8 cellular contexts compared by ENCODE assay signal in the genomic region with DNA sequence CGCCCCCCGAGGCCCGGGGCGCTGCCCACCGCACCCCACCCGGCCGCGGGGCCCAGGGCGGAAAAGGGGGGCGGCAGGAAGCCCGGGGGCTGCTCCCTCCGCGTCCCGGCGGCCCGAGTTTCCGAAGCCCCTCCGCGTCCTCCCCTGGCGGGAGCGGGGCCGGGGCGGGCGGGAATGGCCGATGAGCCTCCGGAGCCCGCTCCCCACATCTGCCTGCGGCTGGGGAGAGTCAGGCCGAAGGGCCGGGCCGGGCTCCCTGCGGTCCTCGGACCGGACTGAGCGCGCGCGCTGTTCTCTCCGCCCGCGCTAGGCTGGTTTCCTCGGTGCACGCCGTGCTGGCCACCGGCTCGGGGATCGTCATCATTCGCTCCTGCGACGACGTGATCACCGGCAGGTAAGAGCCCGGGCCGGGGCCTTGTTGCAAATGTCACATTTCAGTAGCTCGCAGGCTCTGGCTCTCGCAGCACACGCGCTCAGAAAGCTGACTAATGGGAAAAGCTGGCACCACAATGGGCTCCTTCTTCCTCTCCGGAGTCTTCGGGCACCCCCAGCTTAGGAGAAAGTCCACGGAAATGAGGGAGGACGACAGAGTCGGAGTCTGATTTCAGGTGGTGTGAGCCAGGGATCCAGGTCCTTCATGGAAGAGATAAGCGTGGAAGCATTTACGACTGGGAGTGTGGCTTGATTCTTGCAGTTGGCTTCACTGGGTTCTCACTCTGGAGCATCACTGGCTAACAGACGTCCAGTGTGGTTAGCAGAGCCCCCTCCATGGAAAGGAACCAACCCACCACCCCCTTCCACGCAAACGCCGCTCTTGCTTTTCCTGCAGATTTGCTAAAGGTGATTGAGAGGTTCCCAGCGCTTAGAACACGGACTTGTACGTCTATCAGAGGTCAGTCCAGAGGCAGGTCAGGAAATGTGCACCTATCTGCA. TPM values are rescaled to one million over a fixed set of nuclear protein-coding genes. Genes with fewer than 3 reads are reported as not detected.
DNase-seq lines count a peak whose midpoint lies in the region; ATAC-seq and TF ChIP-seq lines count a peak whose summit lies in the region.

No MANE protein-coding gene starts in this region.

- no peaks in the 10 kb centered on the region for H3K4me1 ChIP-seq in OCI-LY7 (ENCODE audit: insufficient read depth, low read length, poor library complexity, severe bottlenecking)
- H3K4me1 ChIP-seq in adipocyte (ENCODE audit: control insufficient read depth, insufficient read depth, low read length), result peaks cover 7% of the 10 kb centered on the region
- H3K4me1 ChIP-seq in rectal smooth muscle tissue (ENCODE audit: control insufficient read depth, insufficient read depth, low read length), result no peaks in the 10 kb centered on the region

- POLR2A ChIA-PET in GM10248 (lab: Yijun Ruan, JAX), result no interaction called here
- POLR2A ChIA-PET in OCI-LY7 (lab: Charles Lee), result no interaction called here

- H3K4me3 ChIP-seq in OCI-LY7 (ENCODE audit: low read depth, low read length, poor library complexity, severe bottlenecking) (peak overlapping the region; percentile 69), adipocyte (ENCODE audit: low read length) (peak overlapping the region; percentile 77), rectal smooth muscle tissue (ENCODE audit: low read length) (peak overlapping the region; percentile 59)

- no peaks in the 10 kb centered on the region for H3K27me3 ChIP-seq in adipocyte (replicated peaks; ENCODE audit: control insufficient read depth, insufficient read depth, low read length)
- H3K27me3 ChIP-seq in rectal smooth muscle tissue (ENCODE audit: control insufficient read depth, insufficient read depth, low read length), result no peaks in the 10 kb centered on the region

- H4K20me1 ChIP-seq in OCI-LY7 (ENCODE audit: insufficient read depth, low read length), result peaks cover 5% of the 10 kb centered on the region; the same call in 1 of the 2 replicates

- H3K36me3 ChIP-seq in OCI-LY7 (ENCODE audit: insufficient read depth, low read length) (peaks cover 8% of the 10 kb centered on the region), adipocyte (ENCODE audit: control insufficient read depth, insufficient read depth, low read length, severe bottlenecking) (peaks cover 7% of the 10 kb centered on the region), rectal smooth muscle tissue (ENCODE audit: control insufficient read depth, insufficient read depth, low read length) (no peaks in the 10 kb centered on the region)

- no peaks in the 10 kb centered on the region for H3K79me2 ChIP-seq in OCI-LY7 (ENCODE audit: insufficient read depth, low read depth, low read length)

- no peaks in the 10 kb centered on the region for H3K9me3 ChIP-seq in OCI-LY7 (ENCODE audit: low read length)
- no peaks in the 10 kb centered on the region for H3K9me3 ChIP-seq in adipocyte (ENCODE audit: control insufficient read depth, low read length)

- H2AFZ ChIP-seq in OCI-LY7 (ENCODE audit: low read length), result 0 out of 2 replicates have a peak overlapping the region, but pooled peaks have one; percentile 49

- intact Hi-C loops in OCI-LY7 (cut with micrococcal nuclease; ENCODE audit: unreplicated experiment), result no loop called here

- peak overlapping the region; percentile 70 for H3K4me2 ChIP-seq in OCI-LY7 (ENCODE audit: low read length)

- H3K27ac ChIP-seq in OCI-LY7 (ENCODE audit: low read depth, low read length, poor library complexity, severe bottlenecking), result no peak overlapping the region
- peak overlapping the region; percentile 40 for H3K27ac ChIP-seq in rectal smooth muscle tissue (ENCODE audit: low read depth, low read length)

- peak overlapping the region; percentile 75 for H3K9ac ChIP-seq in adipocyte (ENCODE audit: low read length)
- H3K9ac ChIP-seq in rectal smooth muscle tissue (ENCODE audit: low read length), result no peak overlapping the region

- H3K9me2 ChIP-seq in OCI-LY7 (ENCODE audit: insufficient read depth, low read length), result no peaks in the 10 kb centered on the region

- TF ChIP-seq CTCF in GM10248 (IDR thresholded peaks at IDR 0.05; ENCODE audit: control extremely low read depth, extremely low read depth, low read depth, missing control alignments) (no peak), OCI-LY7 (conservative IDR thresholded peaks at IDR 0.05; ENCODE audit: low read length) (no peak)

- CTCF ChIA-PET in GM10248 (lab: Yijun Ruan, JAX), result interaction anchor here (1.3 kb wide), 1 partner anchor 15 kb away, joined by 3 read pairs; no protein-coding TSS in a partner anchor
- CTCF ChIA-PET in OCI-LY7 (lab: Charles Lee; ENCODE audit: unreplicated experiment), result no interaction called here

- ATAC-seq in HG02588 (IDR thresholded peaks at IDR 0.05; ENCODE audit: unreplicated experiment) (peak; percentile 33), HG03457 (IDR thresholded peaks at IDR 0.05; ENCODE audit: unreplicated experiment) (no peak)

- DNase-seq in GM10248 (ENCODE audit: extremely low spot score) (peak; percentile 52), OCI-LY7 (ENCODE audit: low spot score) (peak; percentile 24), adipocyte (ENCODE audit: low read depth) (peak; percentile 71), hippocampal formation (lab: John Stamatoyannopoulos, UW) (peak; percentile 10 to 11), DMS79 treated with DMSO at 0.1 percent for 48 hours (lab: John Stamatoyannopoulos, UW) (no peak)

- no TSS peak for BruUV-seq in OCI-LY7 (replicated peaks; lab: Mats Ljungman, UMichigan)

RNA-seq across cellular contexts. Expression of gene TLCD3A, which starts 0.7 kb away (rescaled TPM):
- total RNA-seq in OCI-LY7 (2014; rRNA removed; shearing (Covaris generic)), result 4.0 and 8.3 TPM in 2 replicates
- 8.1 and 11.7 TPM in 2 replicates for total RNA-seq in OCI-LY7 (2022)

RNA-seq across cellular contexts. Expression of gene VPS53, which starts 18.4 kb away (rescaled TPM):
- 12.5 and 12.6 TPM in 2 replicates for total RNA-seq in OCI-LY7 (2014; rRNA removed; shearing (Covaris generic))
- 59.7 and 69.7 TPM in 2 replicates for total RNA-seq in OCI-LY7 (2022)

RNA-seq across cellular contexts. Expression of gene GEMIN4, which starts 19.0 kb away (rescaled TPM):
- 36.3 and 40.2 TPM in 2 replicates for total RNA-seq in OCI-LY7 (2014; rRNA removed; shearing (Covaris generic))
- total RNA-seq in OCI-LY7 (2022), result 53.6 and 56.1 TPM in 2 replicates

RNA-seq across cellular contexts. Expression of gene GLOD4, which starts 49.0 kb away (rescaled TPM):
- 48.4 and 80.2 TPM in 2 replicates for total RNA-seq in OCI-LY7 (2014; rRNA removed; shearing (Covaris generic))
- 79.7 and 86.8 TPM in 2 replicates for total RNA-seq in OCI-LY7 (2022)

RNA-seq across cellular contexts. Expression of gene MRM3, which starts 49.1 kb away (rescaled TPM):
- 35.8 and 47.1 TPM in 2 replicates for total RNA-seq in OCI-LY7 (2014; rRNA removed; shearing (Covaris generic))
- 24.0 and 29.5 TPM in 2 replicates for total RNA-seq in OCI-LY7 (2022)
